12 cellular contexts compared by ENCODE assay signal in genomic region chr12:3496964-3497363, GRCh38. TPM values are rescaled to one million over a fixed set of nuclear protein-coding genes. Genes with fewer than 3 reads are reported as not detected.
DNase-seq lines count a peak whose midpoint lies in the region; ATAC-seq and TF ChIP-seq lines count a peak whose summit lies in the region.
"Had no signal": no experiment of that assay in that cellular context is flagged by ENCODE, and none has a peak within 500 bp of the region (broad histone marks: within the 10 kb centered on the region; RNA-seq: fewer than 3 reads in every experiment).

No MANE protein-coding gene starts in this region.

- H3K27ac ChIP-seq in neural progenitor cell, result no peak overlapping the region
- H3K27ac ChIP-seq: cardiac muscle cell, left ventricle myocardium inferior, prostate gland, tibial nerve had no signal

- no peak overlapping the region for H3K4me2 ChIP-seq in neural progenitor cell

- no peak overlapping the region for H3K4me3 ChIP-seq in neural progenitor cell
- H3K4me3 ChIP-seq: cardiac muscle cell, left ventricle myocardium inferior, prostate gland, tibial nerve had no signal

- H3K4me1 Mint-ChIP-seq in WTC11 (peaks cover 33% of the 10 kb centered on the region), neural progenitor cell (peaks cover 15% of the 10 kb centered on the region)
- H3K4me1 Mint-ChIP-seq in activated CD4-positive, alpha-beta memory T cell treated with anti-CD3 and anti-CD28 coated beads for 36 hours (ENCODE audit: low read depth), result no peaks in the 10 kb centered on the region

- peaks cover 53% of the 10 kb centered on the region for H3K27me3 Mint-ChIP-seq in WTC11 (ENCODE audit: low read depth)
- H3K27me3 Mint-ChIP-seq in neural progenitor cell (ENCODE audit: insufficient read depth, low read depth), result peaks cover 30% of the 10 kb centered on the region
- peaks cover 46% of the 10 kb centered on the region for H3K27me3 Mint-ChIP-seq in activated CD4-positive, alpha-beta memory T cell treated with anti-CD3 and anti-CD28 coated beads for 36 hours

- POLR2A ChIA-PET in WTC11 (lab: Charles Lee), result interaction anchor here (0.6 kb wide), 1 partner anchor 154 kb away, joined by 3 read pairs; no protein-coding TSS in a partner anchor
- POLR2A ChIA-PET in activated CD4-positive, alpha-beta memory T cell treated with anti-CD3 and anti-CD28 coated beads for 36 hours (lab: Charles Lee), result no interaction called here

- H3K4me1 ChIP-seq in neural progenitor cell, result peaks cover 15% of the 10 kb centered on the region
- H3K4me1 ChIP-seq: prostate gland had no signal

- DNase-seq in NCI-H345 (lab: John Stamatoyannopoulos, UW), result peak; percentile 39
- DNase-seq in NCI-H345 treated with DMSO at 0.1 percent for 48 hours (lab: John Stamatoyannopoulos, UW; ENCODE audit: unreplicated experiment), result no peak
- DNase-seq in NCI-H146 treated with DMSO at 0.1 percent for 48 hours (lab: John Stamatoyannopoulos, UW; ENCODE audit: unreplicated experiment), result peak; percentile 38
- DNase-seq in WTC11 (ENCODE audit: low spot score), result no peak
- DNase-seq in neural progenitor cell (ENCODE audit: low spot score), result peak; percentile 40
- no peak for DNase-seq in T1000 (lab: John Stamatoyannopoulos, UW)
- no peak for DNase-seq in activated CD4-positive, alpha-beta memory T cell treated with anti-CD3 and anti-CD28 coated beads for 36 hours
- DNase-seq: left ventricle myocardium inferior had no signal

- H3K27me3 ChIP-seq in neural progenitor cell, result peaks cover 49% of the 10 kb centered on the region

- H3K27ac Mint-ChIP-seq in WTC11, result no peak overlapping the region
- no peak overlapping the region for H3K27ac Mint-ChIP-seq in neural progenitor cell
- H3K27ac Mint-ChIP-seq in activated CD4-positive, alpha-beta memory T cell treated with anti-CD3 and anti-CD28 coated beads for 36 hours, result no peak overlapping the region

- ATAC-seq in WTC11 (peak; percentile 36), GM19395 (IDR thresholded peaks at IDR 0.05; ENCODE audit: unreplicated experiment) (no peak)

- peaks cover 26% of the 10 kb centered on the region for H3F3A ChIP-seq in neural progenitor cell (ENCODE audit: low read depth)

- peaks cover 36% of the 10 kb centered on the region for H4K20me1 ChIP-seq in neural progenitor cell (ENCODE audit: low read depth)

- H3K4me3 Mint-ChIP-seq in WTC11, result no peak overlapping the region
- H3K4me3 Mint-ChIP-seq in neural progenitor cell, result no peak overlapping the region
- H3K4me3 Mint-ChIP-seq in activated CD4-positive, alpha-beta memory T cell treated with anti-CD3 and anti-CD28 coated beads for 36 hours, result no peak overlapping the region

- no peaks in the 10 kb centered on the region for H3K79me2 ChIP-seq in neural progenitor cell (ENCODE audit: low read depth)

- no peak for TF ChIP-seq CTCF in WTC11 (IDR thresholded peaks at IDR 0.05)
- TF ChIP-seq CTCF in neural progenitor cell (IDR thresholded peaks at IDR 0.05), result peak; percentile 44

- H3K36me3 Mint-ChIP-seq in WTC11 (peaks cover 7% of the 10 kb centered on the region), neural progenitor cell (no peaks in the 10 kb centered on the region)
- no peaks in the 10 kb centered on the region for H3K36me3 Mint-ChIP-seq in activated CD4-positive, alpha-beta memory T cell treated with anti-CD3 and anti-CD28 coated beads for 36 hours

- H3K36me3 ChIP-seq in neural progenitor cell, result no peaks in the 10 kb centered on the region
- H3K36me3 ChIP-seq: cardiac muscle cell, left ventricle myocardium inferior, prostate gland, tibial nerve had no signal

- no peaks in the 10 kb centered on the region for H3K9me3 ChIP-seq in neural progenitor cell (ENCODE audit: low read depth)
- H3K9me3 ChIP-seq: left ventricle myocardium inferior, prostate gland had no signal

- CTCF ChIA-PET in WTC11 (lab: Charles Lee), result interaction anchor here (0.6 to 2.5 kb wide), 14 partner anchors 9 to 746 kb away, joined by 3 to 8 read pairs (median 4); no protein-coding TSS in a partner anchor
- CTCF ChIA-PET in activated CD4-positive, alpha-beta memory T cell treated with anti-CD3 and anti-CD28 coated beads for 36 hours (lab: Charles Lee), result interaction anchor here (1.2 to 1.6 kb wide), 2 partner anchors 21 to 221 kb away, joined by 3 read pairs; no protein-coding TSS in a partner anchor

- intact Hi-C loops in activated CD4-positive, alpha-beta memory T cell treated with anti-CD3 and anti-CD28 coated beads for 36 hours (cut with micrococcal nuclease), result no loop called here

- H3K9me3 Mint-ChIP-seq in WTC11 (peaks cover 3% of the 10 kb centered on the region; the same call in 1 of the 2 replicates), neural progenitor cell (no peaks in the 10 kb centered on the region)
- H3K9me3 Mint-ChIP-seq in activated CD4-positive, alpha-beta memory T cell treated with anti-CD3 and anti-CD28 coated beads for 36 hours, result no peaks in the 10 kb centered on the region

- no peak overlapping the region for H2AFZ ChIP-seq in neural progenitor cell (replicated peaks)

- no peak overlapping the region for H3K9ac ChIP-seq in neural progenitor cell

TF ChIP-seq in WTC11, 78 proteins besides CTCF, POLR2A, EP300 and RAD21 (continues in another document):
- TF ChIP-seq SOX15 (CRISPR knock-in tag; IDR thresholded peaks at IDR 0.05) (no peak), ATF1 (CRISPR knock-in tag; IDR thresholded peaks at IDR 0.05) (no peak), NR3C1 (CRISPR knock-in tag; conservative IDR thresholded peaks at IDR 0.05; ENCODE audit: low read depth) (no peak), ZNF512 (CRISPR knock-in tag; IDR thresholded peaks at IDR 0.05; ENCODE audit: borderline replicate concordance) (no peak), SMAD4 (CRISPR knock-in tag; IDR thresholded peaks at IDR 0.05) (no peak), NFE2L1 (CRISPR knock-in tag; IDR thresholded peaks at IDR 0.05) (no peak), ZNF138 (CRISPR knock-in tag; conservative IDR thresholded peaks at IDR 0.05) (no peak), IRF2 (CRISPR knock-in tag; IDR thresholded peaks at IDR 0.05; ENCODE audit: borderline replicate concordance, low read depth) (no peak), ZNF263 (CRISPR knock-in tag; IDR thresholded peaks at IDR 0.05; ENCODE audit: low read depth) (no peak), JAZF1 (CRISPR knock-in tag; IDR thresholded peaks at IDR 0.05) (no peak), AFF4 (CRISPR knock-in tag; IDR thresholded peaks at IDR 0.05; ENCODE audit: borderline replicate concordance) (no peak)

RNA-seq across cellular contexts. Expression of gene PRMT8, which starts 6.0 kb away (rescaled TPM):
- total RNA-seq in WTC11 (2021) (1.4 to 2.4 TPM (median 1.7 TPM) in 3 replicates), neural progenitor cell (ENCODE audit: low replicate concordance) (0.80 and 1.2 TPM in 2 replicates)
- not detected for total RNA-seq in activated CD4-positive, alpha-beta memory T cell treated with anti-CD3 and anti-CD28 coated beads for 36 hours
- total RNA-seq: tibial nerve had no signal

Comparison
In these comparisons a context has a peak if more than half of its experiments do, and no peak if none do; other contexts are left out.
1. DNase-seq: peak in NCI-H345 (single experiment), NCI-H146 treated with DMSO at 0.1 percent for 48 hours (single experiment) and neural progenitor cell (single experiment); none in NCI-H345 treated with DMSO at 0.1 percent for 48 hours (single experiment), WTC11 (single experiment), T1000 (single experiment) and activated CD4-positive, alpha-beta memory T cell treated with anti-CD3 and anti-CD28 coated beads for 36 hours (single experiment).